In genomic region chr6:157055863-157056262, GRCh38 we compare ENCODE assay signal across 1 cellular context.
A peak's percentile ranks its signal among the peaks of the same experiment; 100 is the strongest.
TF ChIP-seq lines count a peak whose summit lies in the region.

No MANE protein-coding gene starts in this region.

TF ChIP-seq in H1, 55 proteins besides CTCF, POLR2A, EP300 and RAD21:
- TF ChIP-seq TAF1 (IDR thresholded peaks at IDR 0.05; ENCODE audit: low read depth, low read length) (no peak), MAX (IDR thresholded peaks at IDR 0.05) (no peak), RNF2 (IDR thresholded peaks at IDR 0.05; ENCODE audit: borderline replicate concordance, low read depth, low read length, missing control alignments, poor library complexity, severe bottlenecking) (no peak), BACH1 (IDR thresholded peaks at IDR 0.05; ENCODE audit: low read length) (no peak), KDM4A (IDR thresholded peaks at IDR 0.05; ENCODE audit: low read depth, low read length, severe bottlenecking) (no peak), KDM1A (IDR thresholded peaks at IDR 0.05; ENCODE audit: borderline replicate concordance, low read length) (peak; percentile 36; the same call in 1 of the 2 replicates), ATF2 (IDR thresholded peaks at IDR 0.05; ENCODE audit: low read length) (no peak)
